In the genomic region with DNA sequence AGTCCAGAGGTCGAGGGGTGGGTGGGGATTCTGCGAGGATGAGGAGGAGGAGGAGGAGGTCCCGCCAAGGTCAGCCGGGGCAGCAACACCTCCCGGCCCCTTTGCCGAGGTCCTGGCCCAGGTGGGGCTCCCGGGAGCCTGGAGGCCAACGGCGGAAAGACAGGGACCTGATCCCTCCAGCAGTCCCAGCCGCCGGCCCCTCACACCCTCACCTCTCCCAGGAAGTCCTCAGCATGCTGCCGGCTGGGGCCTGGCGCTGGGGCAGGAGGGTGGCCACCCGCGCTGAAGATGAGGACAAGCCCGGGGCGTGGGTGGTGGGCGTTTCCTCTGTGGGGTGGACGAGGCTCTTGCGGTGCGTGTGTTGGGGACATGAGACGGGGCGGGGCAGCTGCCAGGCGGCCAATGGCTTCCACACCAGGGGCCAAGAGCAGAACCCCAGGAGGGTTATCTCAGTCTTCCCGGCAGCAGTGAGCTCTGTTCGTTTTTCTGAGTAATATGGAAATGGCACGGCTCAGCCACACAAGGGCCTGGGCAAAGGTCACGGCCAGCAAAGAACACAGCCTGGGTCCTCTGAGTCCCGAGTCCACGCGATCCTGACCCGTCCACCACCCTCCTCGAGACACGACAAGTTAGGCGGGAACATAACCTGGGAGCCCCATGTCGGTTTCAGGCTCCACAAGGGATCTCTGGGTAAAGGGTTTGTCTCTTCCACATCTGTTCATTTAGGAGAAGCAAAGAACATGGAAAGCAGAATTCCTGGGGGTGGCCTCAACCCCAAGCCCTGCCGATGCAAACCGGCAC, we compare ENCODE assay signal across 8 cellular contexts.
A peak's percentile ranks its signal among the peaks of the same experiment; 100 is the strongest.
DNase-seq lines count a peak whose midpoint lies in the region; ATAC-seq and TF ChIP-seq lines count a peak whose summit lies in the region.
"Had no signal": no experiment of that assay in that cellular context is flagged by ENCODE, and none has a peak within 500 bp of the region (broad histone marks: within the 10 kb centered on the region; RNA-seq: fewer than 3 reads in every experiment).

No MANE protein-coding gene starts in this region.

- intact Hi-C loops in thyroid gland (cut with DNase I), result no loop called here

- peak overlapping the region; percentile 93 for H3K27ac Mint-ChIP-seq in mesothelial cell of epicardium

- H3K4me3 Mint-ChIP-seq in mesothelial cell of epicardium, result no peak overlapping the region

- H3K36me3 ChIP-seq in thyroid gland, result no peaks in the 10 kb centered on the region

- no peak for TF ChIP-seq CTCF in mesothelial cell of epicardium (IDR thresholded peaks at IDR 0.05; ENCODE audit: unreplicated experiment)
- no peak for TF ChIP-seq CTCF in thyroid gland (IDR thresholded peaks at IDR 0.05)

- H3K27me3 ChIP-seq in thyroid gland, result no peaks in the 10 kb centered on the region

- DNase-seq in HUDEP-2 (lab: John Stamatoyannopoulos, UW; ENCODE audit: unreplicated experiment in 76 of 76) (peak in 73 of 76 experiments; percentile 32 to 90 (median 71)), activated gamma-delta T cell treated with Interleukin-2 at 50 U/mL for 16 hours (peak; percentile 29), mesothelial cell of epicardium (ENCODE audit: low spot score in 2 of 2, unreplicated experiment in 2 of 2) (peak in 1 of 2 experiments; percentile 11), thyroid gland (no peak), HT-29 (ENCODE audit: low spot score) (no peak)

- peaks cover 6% of the 10 kb centered on the region for H3K36me3 Mint-ChIP-seq in mesothelial cell of epicardium

- H3K27ac ChIP-seq in thyroid gland, result peak overlapping the region; percentile 48 to 85 (median 82)
- H3K27ac ChIP-seq: SK-N-MC had no signal

- no peak for ATAC-seq in GM18520 (IDR thresholded peaks at IDR 0.05; ENCODE audit: unreplicated experiment)
- ATAC-seq in GM18519 (IDR thresholded peaks at IDR 0.05; ENCODE audit: low FRiP score, unreplicated experiment), result no peak

- H3K9me3 ChIP-seq in thyroid gland, result no peaks in the 10 kb centered on the region

- H3K27me3 Mint-ChIP-seq in mesothelial cell of epicardium (ENCODE audit: low read depth), result no peaks in the 10 kb centered on the region

- H3K4me1 ChIP-seq in thyroid gland, result peaks cover 0 to 36% of the 10 kb centered on the region in 2 donors

- H3K4me1 Mint-ChIP-seq in mesothelial cell of epicardium, result peaks cover 16% of the 10 kb centered on the region

- WGBS in thyroid gland, 2 donors, result 68 to 72% methylated on average over 25 to 32 of the region's 38 CpGs

- no peaks in the 10 kb centered on the region for H3K9me3 Mint-ChIP-seq in mesothelial cell of epicardium

- TF ChIP-seq POLR2A in thyroid gland (IDR thresholded peaks at IDR 0.05), result no peak

- H3K4me3 ChIP-seq in thyroid gland (replicated peaks in 1 of 3), result no peak overlapping the region
- H3K4me3 ChIP-seq: SK-N-MC had no signal

Comparison
In these comparisons a context has a peak if more than half of its experiments do, and no peak if none do; other contexts are left out.
1. DNase-seq: peak in HUDEP-2 (73 of 76) and activated gamma-delta T cell treated with Interleukin-2 at 50 U/mL for 16 hours (single experiment); none in thyroid gland (0 of 2) and HT-29 (single experiment).